ENCODE assay signal across 14 cellular contexts in the genomic region with DNA sequence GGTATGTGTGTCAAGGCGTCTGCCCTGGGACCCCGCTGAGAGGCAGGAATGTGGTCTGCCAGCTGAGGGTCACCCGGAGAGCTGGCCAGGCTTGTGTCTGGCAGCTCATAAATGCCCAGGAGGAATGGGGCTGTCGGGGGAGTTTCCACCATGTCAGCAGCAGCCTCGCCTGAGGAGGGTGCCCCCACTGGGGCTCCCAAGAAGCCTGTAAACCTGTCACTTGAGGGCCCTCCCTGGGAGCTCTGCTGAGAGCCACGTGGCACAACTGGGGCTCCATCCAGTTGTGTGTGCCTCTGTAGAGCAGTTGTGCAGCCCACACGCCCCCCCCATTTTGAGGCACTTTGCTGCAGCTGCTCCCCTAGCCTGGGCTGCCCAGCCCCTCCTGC.
DNase-seq lines count a peak whose midpoint lies in the region; ATAC-seq and TF ChIP-seq lines count a peak whose summit lies in the region.
"Had no signal": no experiment of that assay in that cellular context is flagged by ENCODE, and none has a peak within 500 bp of the region (broad histone marks: within the 10 kb centered on the region; RNA-seq: fewer than 3 reads in every experiment).

No MANE protein-coding gene starts in this region.

- POLR2A ChIA-PET in SK-N-SH (lab: Yijun Ruan, JAX) = interaction anchor here (0.6 to 0.9 kb wide), 3 partner anchors 13 to 61 kb away, joined by 3 read pairs; no protein-coding TSS in a partner anchor
- POLR2A ChIA-PET in activated B cell treated with CpG ODN at 0.5 μM for 24 hours (lab: Charles Lee) = no interaction called here

- no peaks in the 10 kb centered on the region for H3K36me3 Mint-ChIP-seq in activated B cell treated with CpG ODN at 0.5 μM for 24 hours (ENCODE audit: low read depth)
- no peaks in the 10 kb centered on the region for H3K36me3 Mint-ChIP-seq in neural progenitor cell

- H3K9me3 Mint-ChIP-seq in activated B cell treated with CpG ODN at 0.5 μM for 24 hours (no peaks in the 10 kb centered on the region), neural progenitor cell (no peaks in the 10 kb centered on the region)
- H3K9me3 Mint-ChIP-seq: GM23338 had no signal

- H3K27me3 Mint-ChIP-seq in activated B cell treated with CpG ODN at 0.5 μM for 24 hours (peaks cover 9% of the 10 kb centered on the region), neural progenitor cell (ENCODE audit: insufficient read depth, low read depth) (peaks cover 12% of the 10 kb centered on the region)

- TF ChIP-seq EP300 in SK-N-SH (IDR thresholded peaks at IDR 0.05; ENCODE audit: borderline replicate concordance in 1 of 2, low read depth in 1 of 2, low read length in 1 of 2) = no peak

- H3K27me3 ChIP-seq in SK-N-SH (ENCODE audit: insufficient read depth) (no peaks in the 10 kb centered on the region; the same call in 1 of the 2 replicates), uterus (no peaks in the 10 kb centered on the region), neural progenitor cell (no peaks in the 10 kb centered on the region)

- H3K4me2 ChIP-seq in SK-N-SH (no peak overlapping the region), neural progenitor cell (no peak overlapping the region)
- H3K4me2 ChIP-seq: GM23338 had no signal

- H3F3A ChIP-seq in SK-N-SH (replicated peaks; ENCODE audit: insufficient read depth) (no peaks in the 10 kb centered on the region), neural progenitor cell (ENCODE audit: low read depth) (no peaks in the 10 kb centered on the region)

- H3K4me1 Mint-ChIP-seq in activated B cell treated with CpG ODN at 0.5 μM for 24 hours = peaks cover 2% of the 10 kb centered on the region
- peaks cover 2% of the 10 kb centered on the region for H3K4me1 Mint-ChIP-seq in neural progenitor cell
- H3K4me1 Mint-ChIP-seq: GM23338 had no signal

- H3K36me3 ChIP-seq in SK-N-SH (replicated peaks in 1 of 2; ENCODE audit: control insufficient read depth in 1 of 2, insufficient read depth in 2 of 2, low read length in 1 of 2) = no peaks in the 10 kb centered on the region
- no peaks in the 10 kb centered on the region for H3K36me3 ChIP-seq in uterus
- no peaks in the 10 kb centered on the region for H3K36me3 ChIP-seq in neural progenitor cell

- TF ChIP-seq POLR2A in uterus (IDR thresholded peaks at IDR 0.05) = no peak

- H2AFZ ChIP-seq in SK-N-SH (ENCODE audit: low read depth) = no peak overlapping the region
- no peak overlapping the region for H2AFZ ChIP-seq in neural progenitor cell (replicated peaks)
- H2AFZ ChIP-seq: GM23338 had no signal

- H3K27ac ChIP-seq in SK-N-SH (ENCODE audit: low read depth in 2 of 2, low read length in 1 of 2) (no peak overlapping the region), uterus (peak overlapping the region; percentile 85 to 94), neural progenitor cell (no peak overlapping the region)

- H4K20me1 ChIP-seq in SK-N-SH (ENCODE audit: insufficient read depth) = no peaks in the 10 kb centered on the region
- H4K20me1 ChIP-seq in neural progenitor cell (ENCODE audit: low read depth) = no peaks in the 10 kb centered on the region

- intact Hi-C loops in activated B cell treated with CpG ODN at 0.5 μM for 24 hours (cut with micrococcal nuclease) = no loop called here
- intact Hi-C loops in uterus (cut with DNase I; ENCODE audit: low total_unique reads) = no loop called here

- H3K27ac Mint-ChIP-seq in activated B cell treated with CpG ODN at 0.5 μM for 24 hours = no peak overlapping the region
- H3K27ac Mint-ChIP-seq in neural progenitor cell = no peak overlapping the region
- H3K27ac Mint-ChIP-seq: GM23338 had no signal

- H3K4me3 ChIP-seq in SK-N-SH (ENCODE audit: low read depth in 2 of 2, low read length in 1 of 2) = no peak overlapping the region
- no peak overlapping the region for H3K4me3 ChIP-seq in uterus
- no peak overlapping the region for H3K4me3 ChIP-seq in neural progenitor cell
- H3K4me3 ChIP-seq: GM23338 had no signal

- TF ChIP-seq RAD21 in SK-N-SH (IDR thresholded peaks at IDR 0.05; ENCODE audit: low read length) = no peak

- H3K4me1 ChIP-seq in SK-N-SH (ENCODE audit: control insufficient read depth in 1 of 2, insufficient read depth in 2 of 2, low read depth in 1 of 2, low read length in 1 of 2) (peaks cover 0 to 16% of the 10 kb centered on the region in 2 experiments; a peak in 1 of 4 replicates), uterus (peaks cover 4 to 17% of the 10 kb centered on the region in 2 donors), neural progenitor cell (no peaks in the 10 kb centered on the region)

- peak; percentile 68 for DNase-seq in SK-N-SH
- DNase-seq in activated B cell treated with CpG ODN at 0.5 μM for 24 hours = no peak
- DNase-seq in myocyte (ENCODE audit: low read depth) = peak; percentile 63
- DNase-seq in uterus = peak; percentile 60 to 74
- DNase-seq in stimulated activated naive CD4-positive, alpha-beta T cell treated with Interleukin-2 at 50 U/mL for 16 hours (lab: John Stamatoyannopoulos, UW) = no peak
- no peak for DNase-seq in H4 (ENCODE audit: low spot score)
- no peak for DNase-seq in neural progenitor cell (ENCODE audit: low spot score)
- DNase-seq: GF-D8, IMR-90, NCI-H187 treated with DMSO at 0.1 percent for 48 hours, NCI-H774, Right ventricle myocardium superior had no signal

- no peaks in the 10 kb centered on the region for H3K9me2 ChIP-seq in SK-N-SH

- ATAC-seq in SK-N-SH treated with all-trans-retinoic acid at 6 μM for 48 hours = no peak; the same call in 2 of the 3 replicates
- peak; percentile 34 for ATAC-seq in activated B cell treated with CpG ODN at 0.5 μM for 24 hours (ENCODE audit: low read depth)

- H3K79me2 ChIP-seq in SK-N-SH (ENCODE audit: insufficient read depth) = no peaks in the 10 kb centered on the region
- no peaks in the 10 kb centered on the region for H3K79me2 ChIP-seq in neural progenitor cell (ENCODE audit: low read depth)

- H3K4me3 Mint-ChIP-seq in activated B cell treated with CpG ODN at 0.5 μM for 24 hours (no peak overlapping the region), neural progenitor cell (no peak overlapping the region)
- H3K4me3 Mint-ChIP-seq: GM23338 had no signal

- CTCF ChIA-PET in SK-N-SH (lab: Yijun Ruan, JAX) = interaction anchor here (0.5 to 3.3 kb wide), 50 partner anchors 9 to 1009 kb away, joined by 3 to 27 read pairs (median 4); a partner anchor contains a TSS
- CTCF ChIA-PET in activated B cell treated with CpG ODN at 0.5 μM for 24 hours (lab: Charles Lee) = no interaction called here

- no peaks in the 10 kb centered on the region for H3K9me3 ChIP-seq in SK-N-SH
- H3K9me3 ChIP-seq in uterus = no peaks in the 10 kb centered on the region
- H3K9me3 ChIP-seq in neural progenitor cell (ENCODE audit: low read depth) = no peaks in the 10 kb centered on the region

- no peak for TF ChIP-seq CTCF in SK-N-SH (IDR thresholded peaks at IDR 0.05)
- no peak for TF ChIP-seq CTCF in activated B cell treated with CpG ODN at 0.5 μM for 24 hours (IDR thresholded peaks at IDR 0.05)
- TF ChIP-seq CTCF in uterus (IDR thresholded peaks at IDR 0.05) = no peak
- no peak for TF ChIP-seq CTCF in neural progenitor cell (IDR thresholded peaks at IDR 0.05)

- WGBS in SK-N-SH (ENCODE audit: low lambda C conversion rate) = 46% methylated on average over 4 of the region's 7 CpGs

- no peak overlapping the region for H3K9ac ChIP-seq in SK-N-SH
- H3K9ac ChIP-seq in neural progenitor cell = no peak overlapping the region

TF ChIP-seq in SK-N-SH, 30 proteins besides CTCF, POLR2A, EP300 and RAD21 (continues in another document):
- TF ChIP-seq RFX5 (IDR thresholded peaks at IDR 0.05; ENCODE audit: low read length) (no peak), CHD2 (IDR thresholded peaks at IDR 0.05; ENCODE audit: low read length, partially characterized antibody) (no peak), SMC3 (IDR thresholded peaks at IDR 0.05; ENCODE audit: low read depth, low read length) (no peak), MXI1 (IDR thresholded peaks at IDR 0.05; ENCODE audit: low read depth, low read length) (no peak)
- TF ChIP-seq, protein P1, sequence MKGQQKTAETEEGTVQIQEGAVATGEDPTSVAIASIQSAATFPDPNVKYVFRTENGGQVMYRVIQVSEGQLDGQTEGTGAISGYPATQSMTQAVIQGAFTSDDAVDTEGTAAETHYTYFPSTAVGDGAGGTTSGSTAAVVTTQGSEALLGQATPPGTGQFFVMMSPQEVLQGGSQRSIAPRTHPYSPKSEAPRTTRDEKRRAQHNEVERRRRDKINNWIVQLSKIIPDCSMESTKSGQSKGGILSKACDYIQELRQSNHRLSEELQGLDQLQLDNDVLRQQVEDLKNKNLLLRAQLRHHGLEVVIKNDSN (IDR thresholded peaks at IDR 0.05; ENCODE audit: borderline replicate concordance, low read depth) = no peak

TF ChIP-seq in SK-N-SH treated with all-trans-retinoic acid at 6 μM for 48 hours, 23 proteins besides CTCF, POLR2A, EP300 and RAD21:
- TF ChIP-seq BACH2 (CRISPR knock-in tag; IDR thresholded peaks at IDR 0.05; ENCODE audit: borderline replicate concordance) = no peak
- TF ChIP-seq, protein P2, sequence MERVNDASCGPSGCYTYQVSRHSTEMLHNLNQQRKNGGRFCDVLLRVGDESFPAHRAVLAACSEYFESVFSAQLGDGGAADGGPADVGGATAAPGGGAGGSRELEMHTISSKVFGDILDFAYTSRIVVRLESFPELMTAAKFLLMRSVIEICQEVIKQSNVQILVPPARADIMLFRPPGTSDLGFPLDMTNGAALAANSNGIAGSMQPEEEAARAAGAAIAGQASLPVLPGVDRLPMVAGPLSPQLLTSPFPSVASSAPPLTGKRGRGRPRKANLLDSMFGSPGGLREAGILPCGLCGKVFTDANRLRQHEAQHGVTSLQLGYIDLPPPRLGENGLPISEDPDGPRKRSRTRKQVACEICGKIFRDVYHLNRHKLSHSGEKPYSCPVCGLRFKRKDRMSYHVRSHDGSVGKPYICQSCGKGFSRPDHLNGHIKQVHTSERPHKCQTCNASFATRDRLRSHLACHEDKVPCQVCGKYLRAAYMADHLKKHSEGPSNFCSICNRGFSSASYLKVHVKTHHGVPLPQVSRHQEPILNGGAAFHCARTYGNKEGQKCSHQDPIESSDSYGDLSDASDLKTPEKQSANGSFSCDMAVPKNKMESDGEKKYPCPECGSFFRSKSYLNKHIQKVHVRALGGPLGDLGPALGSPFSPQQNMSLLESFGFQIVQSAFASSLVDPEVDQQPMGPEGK (CRISPR knock-in tag; IDR thresholded peaks at IDR 0.05; ENCODE audit: borderline replicate concordance) = no peak
- TF ChIP-seq ZC3H10 (CRISPR knock-in tag; IDR thresholded peaks at IDR 0.05) = no peak
- no peak for TF ChIP-seq TCF4 (CRISPR knock-in tag; IDR thresholded peaks at IDR 0.05; ENCODE audit: borderline replicate concordance)
- no peak for TF ChIP-seq ZNF8 (CRISPR knock-in tag; IDR thresholded peaks at IDR 0.05)
- TF ChIP-seq ISL1 (CRISPR knock-in tag; IDR thresholded peaks at IDR 0.05) = no peak
- no peak for TF ChIP-seq ZNF565 (CRISPR knock-in tag; conservative IDR thresholded peaks at IDR 0.05; ENCODE audit: low read depth)
- no peak for TF ChIP-seq ARNTL (CRISPR knock-in tag; IDR thresholded peaks at IDR 0.05; ENCODE audit: borderline replicate concordance, low read depth)

Comparison
In these comparisons a context has a peak if more than half of its experiments do, and no peak if none do; other contexts are left out.
1. DNase-seq: peak in SK-N-SH (single experiment), myocyte (single experiment) and uterus (2 of 2); none in activated B cell treated with CpG ODN at 0.5 μM for 24 hours (single experiment), stimulated activated naive CD4-positive, alpha-beta T cell treated with Interleukin-2 at 50 U/mL for 16 hours (single experiment), H4 (single experiment) and neural progenitor cell (single experiment).
2. H3K27ac ChIP-seq: peak in uterus (2 of 2); none in SK-N-SH (0 of 2) and neural progenitor cell (single experiment).